In the genomic region with DNA sequence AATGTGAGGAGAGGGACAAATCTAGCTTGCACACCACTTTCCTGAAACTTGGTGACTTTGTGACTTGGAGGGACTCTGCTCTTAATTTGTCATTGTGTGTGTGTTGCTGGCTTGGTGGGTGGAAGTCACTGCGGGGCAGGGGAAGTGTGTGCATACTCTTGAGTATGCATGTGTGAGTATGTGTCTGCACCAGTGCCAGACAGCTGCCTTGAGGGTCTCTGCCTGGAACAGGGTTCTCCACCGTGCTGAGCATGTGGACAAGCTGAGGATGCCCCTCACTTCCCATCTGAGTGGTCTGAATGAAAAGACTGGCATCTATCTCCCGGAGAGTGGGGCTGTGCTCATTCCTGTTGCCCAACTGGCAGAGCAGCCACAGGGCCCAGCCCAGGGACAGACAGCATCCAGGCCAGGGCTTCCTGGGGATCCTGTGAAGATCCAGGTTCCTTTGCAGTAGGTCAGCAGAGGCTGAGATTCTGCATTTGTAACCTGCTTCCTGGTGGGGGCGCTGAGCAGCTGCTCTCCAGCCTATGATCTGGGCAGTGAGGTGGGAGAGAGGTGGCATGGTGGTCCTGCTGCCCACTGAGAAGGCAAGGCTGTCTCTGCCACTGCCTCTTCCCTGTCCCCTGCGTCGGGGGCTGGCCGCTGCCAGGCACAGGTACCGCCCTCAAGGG, we compare ENCODE assay signal across 8 cellular contexts.
DNase-seq lines count a peak whose midpoint lies in the region; ATAC-seq and TF ChIP-seq lines count a peak whose summit lies in the region.

No MANE protein-coding gene starts in this region.

- TF ChIP-seq CTCF in osteoblast (IDR thresholded peaks at IDR 0.05; ENCODE audit: extremely low read depth, low read depth, low read length) = peak; percentile 33

- H3K9me3 ChIP-seq in NT2/D1 (ENCODE audit: insufficient read depth, low read length) = no peaks in the 10 kb centered on the region
- no peaks in the 10 kb centered on the region for H3K9me3 ChIP-seq in osteoblast (ENCODE audit: low read depth, low read length)

- ATAC-seq in GM18511 (IDR thresholded peaks at IDR 0.05; ENCODE audit: unreplicated experiment) = no peak
- ATAC-seq in HG02588 (IDR thresholded peaks at IDR 0.05; ENCODE audit: unreplicated experiment) = no peak

- H3K4me2 ChIP-seq in osteoblast (ENCODE audit: insufficient read depth, low read length) = no peak overlapping the region

- H3K9ac ChIP-seq in NT2/D1 (ENCODE audit: insufficient read length, low read depth) = peak overlapping the region; percentile 36

- H3K79me2 ChIP-seq in osteoblast (ENCODE audit: insufficient read depth, low read length) = no peaks in the 10 kb centered on the region

- no peak for TF ChIP-seq POLR2A in erythroblast (IDR thresholded peaks at IDR 0.05; ENCODE audit: low read length)

- DNase-seq in EH (ENCODE audit: low read depth) (peak; percentile 37), NT2/D1 (ENCODE audit: low read depth, low spot score) (no peak), erythroblast (lab: John Stamatoyannopoulos, UW) (peak; percentile 16 to 27), osteoblast (ENCODE audit: insufficient read length, low spot score, missing footprints) (no peak), G401 (ENCODE audit: low spot score) (no peak), GF-D8 (lab: John Stamatoyannopoulos, UW) (no peak)

- H4K20me1 ChIP-seq in osteoblast (ENCODE audit: insufficient read depth, low read length) = no peaks in the 10 kb centered on the region

- H3K27me3 ChIP-seq in NT2/D1 (ENCODE audit: insufficient read depth, insufficient read length) = no peaks in the 10 kb centered on the region
- no peaks in the 10 kb centered on the region for H3K27me3 ChIP-seq in osteoblast (ENCODE audit: insufficient read depth, low read length)

- no peaks in the 10 kb centered on the region for H3K36me3 ChIP-seq in NT2/D1 (ENCODE audit: insufficient read depth, insufficient read length, low read length)
- H3K36me3 ChIP-seq in osteoblast (ENCODE audit: insufficient read depth, low read length) = no peaks in the 10 kb centered on the region

- peak overlapping the region; percentile 9 for H3K27ac ChIP-seq in osteoblast (ENCODE audit: low read depth, low read length)

- H2AFZ ChIP-seq in osteoblast (ENCODE audit: low read length) = peak overlapping the region; percentile 0

- peaks cover 40% of the 10 kb centered on the region for H3K4me1 ChIP-seq in NT2/D1 (ENCODE audit: insufficient read depth, insufficient read length)
- H3K4me1 ChIP-seq in osteoblast (ENCODE audit: insufficient read depth, low read length) = peaks cover 38% of the 10 kb centered on the region

- in situ Hi-C loops in G401 (cut with HindIII; ENCODE audit: low sequenced_read_pairs) = no loop called here

- H3K4me3 ChIP-seq in NT2/D1 (ENCODE audit: insufficient read length, low read depth) = no peak overlapping the region
- H3K4me3 ChIP-seq in osteoblast (ENCODE audit: insufficient read depth, low read length) = no peak overlapping the region

Comparison
In these comparisons a context has a peak if more than half of its experiments do, and no peak if none do; other contexts are left out.
1. DNase-seq: peak in EH (single experiment) and erythroblast (2 of 2); none in NT2/D1 (single experiment), osteoblast (single experiment), G401 (single experiment) and GF-D8 (single experiment).